Comparison of ENCODE assay signal across 9 cellular contexts in genomic region chr1:206243335-206243734, GRCh38. TPM values are rescaled to one million over a fixed set of nuclear protein-coding genes. Genes with fewer than 3 reads are reported as not detected.
A peak's percentile ranks its signal among the peaks of the same experiment; 100 is the strongest.
DNase-seq lines count a peak whose midpoint lies in the region; ATAC-seq lines count a peak whose summit lies in the region.
"Not testable (repeated sequence)": the region's sequence is repeated elsewhere in the genome, so short reads cannot be mapped to it uniquely, and the experiment has no call there.
"Had no signal": no experiment of that assay in that cellular context is flagged by ENCODE, and none has a peak within 500 bp of the region (broad histone marks: within the 10 kb centered on the region; RNA-seq: fewer than 3 reads in every experiment).

No MANE protein-coding gene starts in this region.

- not testable (repeated sequence) for H3K27ac Mint-ChIP-seq in CD4-positive, CD25-positive, alpha-beta regulatory T cell
- H3K27ac Mint-ChIP-seq in natural killer cell treated with Interleukin-12 subunit alpha and Interleukin-12 subunit beta and Interleukin-15 and Interleukin-18, amount 100 ng/mL, for 72 hours, result peak overlapping the region; percentile 47 to 70

- not testable (repeated sequence) for H3K4me1 Mint-ChIP-seq in CD4-positive, CD25-positive, alpha-beta regulatory T cell; natural killer cell treated with Interleukin-12 subunit alpha and Interleukin-12 subunit beta and Interleukin-15 and Interleukin-18, amount 100 ng/mL, for 72 hours (ENCODE audit: low read depth in 2 of 2)

- not testable (repeated sequence) for H3K4me3 Mint-ChIP-seq in CD4-positive, CD25-positive, alpha-beta regulatory T cell
- peak overlapping the region; percentile 22 for H3K4me3 Mint-ChIP-seq in natural killer cell treated with Interleukin-12 subunit alpha and Interleukin-12 subunit beta and Interleukin-15 and Interleukin-18, amount 100 ng/mL, for 72 hours

- not testable (repeated sequence) for H3K9me3 Mint-ChIP-seq in CD4-positive, CD25-positive, alpha-beta regulatory T cell; natural killer cell treated with Interleukin-12 subunit alpha and Interleukin-12 subunit beta and Interleukin-15 and Interleukin-18, amount 100 ng/mL, for 72 hours

- H3K27me3 ChIP-seq in CD4-positive, CD25-positive, alpha-beta regulatory T cell (ENCODE audit: control insufficient read depth, insufficient read depth, low read length), result not testable (repeated sequence)

- in situ Hi-C loops in KBM-7 (cut with MboI; ENCODE audit: low pct_unique_long_range_greater_than_20kb, low sequenced_read_pairs), result not testable (repeated sequence)

- not testable (repeated sequence) for H3K4me1 ChIP-seq in CD4-positive, CD25-positive, alpha-beta regulatory T cell (ENCODE audit: control insufficient read depth, insufficient read depth, low read length, poor library complexity, severe bottlenecking)

- not testable (repeated sequence) for H3K27me3 Mint-ChIP-seq in CD4-positive, CD25-positive, alpha-beta regulatory T cell; natural killer cell treated with Interleukin-12 subunit alpha and Interleukin-12 subunit beta and Interleukin-15 and Interleukin-18, amount 100 ng/mL, for 72 hours

- H3K9me3 ChIP-seq in CD4-positive, CD25-positive, alpha-beta regulatory T cell (ENCODE audit: control insufficient read depth in 2 of 2, low read length in 2 of 2), result not testable (repeated sequence)

- peak; percentile 75 to 81 for ATAC-seq in CD4-positive, CD25-positive, alpha-beta regulatory T cell (ENCODE audit: low read depth in 2 of 2)
- ATAC-seq in GM19025 (IDR thresholded peaks at IDR 0.05; ENCODE audit: low read depth, unreplicated experiment), result peak; percentile 99
- ATAC-seq in GM21723 (IDR thresholded peaks at IDR 0.05; ENCODE audit: unreplicated experiment), result peak; percentile 99
- ATAC-seq in HG03064 (IDR thresholded peaks at IDR 0.05; ENCODE audit: low read depth, unreplicated experiment), result peak; percentile 98
- ATAC-seq in SK-N-SH treated with all-trans-retinoic acid at 6 μM for 48 hours, result peak; percentile 13; the same call in 1 of the 3 replicates
- ATAC-seq in natural killer cell treated with Interleukin-12 subunit alpha and Interleukin-12 subunit beta and Interleukin-15 and Interleukin-18, amount 100 ng/mL, for 72 hours, result peak; percentile 95 to 98

- peak in 1 of 3 donors; percentile 35 for DNase-seq in CD4-positive, CD25-positive, alpha-beta regulatory T cell
- DNase-seq in KBM-7 (peak; percentile 28), dermis blood vessel endothelial cell (peak; percentile 33)
- DNase-seq in natural killer cell treated with Interleukin-12 subunit alpha and Interleukin-12 subunit beta and Interleukin-15 and Interleukin-18, amount 100 ng/mL, for 72 hours (ENCODE audit: low spot score), result peak; percentile 70

- H3K4me3 ChIP-seq in CD4-positive, CD25-positive, alpha-beta regulatory T cell (ENCODE audit: low read depth, low read length), result not testable (repeated sequence)

- H3K27ac ChIP-seq in CD4-positive, CD25-positive, alpha-beta regulatory T cell (ENCODE audit: insufficient read depth, low read length, poor library complexity, severe bottlenecking), result not testable (repeated sequence)

- not testable (repeated sequence) for H3K36me3 Mint-ChIP-seq in CD4-positive, CD25-positive, alpha-beta regulatory T cell; natural killer cell treated with Interleukin-12 subunit alpha and Interleukin-12 subunit beta and Interleukin-15 and Interleukin-18, amount 100 ng/mL, for 72 hours

- not testable (repeated sequence) for H3K36me3 ChIP-seq in CD4-positive, CD25-positive, alpha-beta regulatory T cell (ENCODE audit: control insufficient read depth, insufficient read depth, low read length)

RNA-seq across cellular contexts. Expression of gene SRGAP2, which starts 40.0 kb away (rescaled TPM):
- total RNA-seq in CD4-positive, CD25-positive, alpha-beta regulatory T cell, result 89.5 TPM
- 10 to 100 TPM in 3 of 4 donors, 1 to 10 TPM in 1; 9.2 to 17.8 (median 14.1) TPM for polyA plus RNA-seq in CD4-positive, CD25-positive, alpha-beta regulatory T cell
- 102 and 108 TPM in 2 replicates for total RNA-seq in dermis blood vessel endothelial cell
- 100 to 1,000 TPM; 178 to 237 TPM for total RNA-seq in natural killer cell treated with Interleukin-12 subunit alpha and Interleukin-12 subunit beta and Interleukin-15 and Interleukin-18, amount 100 ng/mL, for 72 hours

RNA-seq across cellular contexts. Expression of gene FAM72A, which starts 40.7 kb away (rescaled TPM):
- total RNA-seq in CD4-positive, CD25-positive, alpha-beta regulatory T cell, result 3.6 TPM
- 1 to 10 TPM in 3 of 4 donors, under 1 TPM in 1; 0.59 to 3.4 (median 1.7) TPM for polyA plus RNA-seq in CD4-positive, CD25-positive, alpha-beta regulatory T cell
- 5.9 and 8.0 TPM in 2 replicates for total RNA-seq in dermis blood vessel endothelial cell
- total RNA-seq in natural killer cell treated with Interleukin-12 subunit alpha and Interleukin-12 subunit beta and Interleukin-15 and Interleukin-18, amount 100 ng/mL, for 72 hours, result 10 to 100 TPM; 21.0 to 33.9 TPM
- total RNA-seq: left ventricle myocardium inferior had no signal

Comparison
In these comparisons a context has a peak if more than half of its experiments do, and no peak if none do; other contexts are left out.
1. ATAC-seq: peak in every context shown above with its lines; median percentile 99 in GM19025; 99 in GM21723; 98 in HG03064; 96 in natural killer cell treated with Interleukin-12 subunit alpha and Interleukin-12 subunit beta and Interleukin-15 and Interleukin-18, amount 100 ng/mL, for 72 hours; 78 in CD4-positive, CD25-positive, alpha-beta regulatory T cell; 13 in SK-N-SH treated with all-trans-retinoic acid at 6 μM for 48 hours.